1 cellular context compared by ENCODE assay signal in genomic region chr7:116501425-116502167, GRCh38.
TF ChIP-seq lines count a peak whose summit lies in the region.

No MANE protein-coding gene starts in this region.

TF ChIP-seq in K562, 482 proteins besides CTCF, POLR2A, EP300 and RAD21 (continued from another document and continues in another):
- TF ChIP-seq, protein P1, sequence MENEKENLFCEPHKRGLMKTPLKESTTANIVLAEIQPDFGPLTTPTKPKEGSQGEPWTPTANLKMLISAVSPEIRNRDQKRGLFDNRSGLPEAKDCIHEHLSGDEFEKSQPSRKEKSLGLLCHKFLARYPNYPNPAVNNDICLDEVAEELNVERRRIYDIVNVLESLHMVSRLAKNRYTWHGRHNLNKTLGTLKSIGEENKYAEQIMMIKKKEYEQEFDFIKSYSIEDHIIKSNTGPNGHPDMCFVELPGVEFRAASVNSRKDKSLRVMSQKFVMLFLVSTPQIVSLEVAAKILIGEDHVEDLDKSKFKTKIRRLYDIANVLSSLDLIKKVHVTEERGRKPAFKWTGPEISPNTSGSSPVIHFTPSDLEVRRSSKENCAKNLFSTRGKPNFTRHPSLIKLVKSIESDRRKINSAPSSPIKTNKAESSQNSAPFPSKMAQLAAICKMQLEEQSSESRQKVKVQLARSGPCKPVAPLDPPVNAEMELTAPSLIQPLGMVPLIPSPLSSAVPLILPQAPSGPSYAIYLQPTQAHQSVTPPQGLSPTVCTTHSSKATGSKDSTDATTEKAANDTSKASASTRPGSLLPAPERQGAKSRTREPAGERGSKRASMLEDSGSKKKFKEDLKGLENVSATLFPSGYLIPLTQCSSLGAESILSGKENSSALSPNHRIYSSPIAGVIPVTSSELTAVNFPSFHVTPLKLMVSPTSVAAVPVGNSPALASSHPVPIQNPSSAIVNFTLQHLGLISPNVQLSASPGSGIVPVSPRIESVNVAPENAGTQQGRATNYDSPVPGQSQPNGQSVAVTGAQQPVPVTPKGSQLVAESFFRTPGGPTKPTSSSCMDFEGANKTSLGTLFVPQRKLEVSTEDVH (IDR thresholded peaks at IDR 0.05; ENCODE audit: low read depth, partially characterized antibody) = peak; percentile 12
- TF ChIP-seq ATF3 (IDR thresholded peaks at IDR 0.05) = peak; percentile 65; the same call in 1 of the 2 replicates
- TF ChIP-seq ATF3 (CRISPR knock-in tag; conservative IDR thresholded peaks at IDR 0.05) = peak; percentile 80
- TF ChIP-seq L3MBTL2 (IDR thresholded peaks at IDR 0.05) = peak; percentile 38; the same call in 1 of the 2 replicates
- no peak; the same call in 1 of the 2 replicates for TF ChIP-seq ZNF23 (CRISPR knock-in tag; IDR thresholded peaks at IDR 0.05)
- no peak for TF ChIP-seq SAP30 (IDR thresholded peaks at IDR 0.05; ENCODE audit: borderline replicate concordance, insufficient read depth, low read depth, low read length, poor library complexity, severe bottlenecking)
- TF ChIP-seq ATF2 (CRISPR knock-in tag; IDR thresholded peaks at IDR 0.05) = no peak
- peak; percentile 61 for TF ChIP-seq ZNF668 (CRISPR knock-in tag; IDR thresholded peaks at IDR 0.05)
- TF ChIP-seq HOXB6 (CRISPR knock-in tag; IDR thresholded peaks at IDR 0.05; ENCODE audit: borderline replicate concordance) = no peak
- peak; percentile 96 for TF ChIP-seq JUND (IDR thresholded peaks at IDR 0.05; ENCODE audit: borderline replicate concordance, low read depth, low read length)
- peak; percentile 92; the same call in 2 of the 3 replicates for TF ChIP-seq JUND (tag; IDR thresholded peaks at IDR 0.05; ENCODE audit: borderline replicate concordance, low read depth, low read length)
- TF ChIP-seq BCOR (IDR thresholded peaks at IDR 0.05) = peak; percentile 76
- no peak for TF ChIP-seq PBX2 (CRISPR knock-in tag; IDR thresholded peaks at IDR 0.05; ENCODE audit: low read depth)
- TF ChIP-seq PBX2 (tag; conservative IDR thresholded peaks at IDR 0.05; ENCODE audit: low read depth) = peak; percentile 85
- no peak for TF ChIP-seq ZBTB9 (CRISPR knock-in tag; IDR thresholded peaks at IDR 0.05)
- no peak for TF ChIP-seq ZBTB7A (IDR thresholded peaks at IDR 0.05; ENCODE audit: borderline replicate concordance, control insufficient read depth, low read depth, low read length)
- TF ChIP-seq NBN (IDR thresholded peaks at IDR 0.05; ENCODE audit: low read depth) = peak; percentile 76
- no peak for TF ChIP-seq LARP7 (IDR thresholded peaks at IDR 0.05)
- peak; percentile 77; the same call in 1 of the 2 replicates for TF ChIP-seq MYBL2 (IDR thresholded peaks at IDR 0.05; ENCODE audit: low read depth)
- no peak for TF ChIP-seq MYBL2 (CRISPR knock-in tag; IDR thresholded peaks at IDR 0.05; ENCODE audit: borderline replicate concordance)
- TF ChIP-seq TEAD2 (tag; IDR thresholded peaks at IDR 0.05) = no peak
- no peak for TF ChIP-seq NR4A1 (CRISPR knock-in tag; IDR thresholded peaks at IDR 0.05)
- 0 out of 2 replicates have a peak, but pooled peaks have one; percentile 23 for TF ChIP-seq NR4A1 (tag; IDR thresholded peaks at IDR 0.05)
- TF ChIP-seq, protein P2, sequence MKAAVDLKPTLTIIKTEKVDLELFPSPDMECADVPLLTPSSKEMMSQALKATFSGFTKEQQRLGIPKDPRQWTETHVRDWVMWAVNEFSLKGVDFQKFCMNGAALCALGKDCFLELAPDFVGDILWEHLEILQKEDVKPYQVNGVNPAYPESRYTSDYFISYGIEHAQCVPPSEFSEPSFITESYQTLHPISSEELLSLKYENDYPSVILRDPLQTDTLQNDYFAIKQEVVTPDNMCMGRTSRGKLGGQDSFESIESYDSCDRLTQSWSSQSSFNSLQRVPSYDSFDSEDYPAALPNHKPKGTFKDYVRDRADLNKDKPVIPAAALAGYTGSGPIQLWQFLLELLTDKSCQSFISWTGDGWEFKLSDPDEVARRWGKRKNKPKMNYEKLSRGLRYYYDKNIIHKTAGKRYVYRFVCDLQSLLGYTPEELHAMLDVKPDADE (conservative IDR thresholded peaks at IDR 0.05; ENCODE audit: control insufficient read depth, low read depth, low read length) = no peak
- TF ChIP-seq STAT5B (CRISPR knock-in tag; IDR thresholded peaks at IDR 0.05) = no peak
- TF ChIP-seq TEAD4 (IDR thresholded peaks at IDR 0.05; ENCODE audit: low read length) = peak; percentile 86
- no peak for TF ChIP-seq TEAD4 (CRISPR knock-in tag; IDR thresholded peaks at IDR 0.05; ENCODE audit: borderline replicate concordance)
- peak; percentile 54 for TF ChIP-seq EHMT2 (IDR thresholded peaks at IDR 0.05)
- TF ChIP-seq MAZ (CRISPR knock-in tag; conservative IDR thresholded peaks at IDR 0.05 in 1 of 2, IDR thresholded peaks at IDR 0.05 in 1 of 2) = peak in 1 of 2 experiments; percentile 51; a peak in 2 of 4 replicates
- peak in 1 of 2 experiments; percentile 51 for TF ChIP-seq NCOA2 (IDR thresholded peaks at IDR 0.05; ENCODE audit: partially characterized antibody in 2 of 2)
- TF ChIP-seq ZNF766 (CRISPR knock-in tag; conservative IDR thresholded peaks at IDR 0.05) = no peak
- TF ChIP-seq RBM17 (IDR thresholded peaks at IDR 0.05; ENCODE audit: borderline replicate concordance, low read depth, low read length) = no peak
- 0 out of 2 replicates have a peak, but pooled peaks have one; percentile 23 for TF ChIP-seq ZNF584 (CRISPR knock-in tag; IDR thresholded peaks at IDR 0.05; ENCODE audit: low read depth)
- TF ChIP-seq CSDE1 (IDR thresholded peaks at IDR 0.05) = no peak
- TF ChIP-seq MAFK (IDR thresholded peaks at IDR 0.05; ENCODE audit: low read length) = peak; percentile 56; the same call in 1 of the 2 replicates
- TF ChIP-seq SOX6 (IDR thresholded peaks at IDR 0.05) = peak; percentile 85
- TF ChIP-seq SRSF3 (IDR thresholded peaks at IDR 0.05; ENCODE audit: insufficient read depth, low read length) = no peak
- TF ChIP-seq MITF (IDR thresholded peaks at IDR 0.05) = peak; percentile 67; the same call in 1 of the 2 replicates
- TF ChIP-seq, protein P3, sequence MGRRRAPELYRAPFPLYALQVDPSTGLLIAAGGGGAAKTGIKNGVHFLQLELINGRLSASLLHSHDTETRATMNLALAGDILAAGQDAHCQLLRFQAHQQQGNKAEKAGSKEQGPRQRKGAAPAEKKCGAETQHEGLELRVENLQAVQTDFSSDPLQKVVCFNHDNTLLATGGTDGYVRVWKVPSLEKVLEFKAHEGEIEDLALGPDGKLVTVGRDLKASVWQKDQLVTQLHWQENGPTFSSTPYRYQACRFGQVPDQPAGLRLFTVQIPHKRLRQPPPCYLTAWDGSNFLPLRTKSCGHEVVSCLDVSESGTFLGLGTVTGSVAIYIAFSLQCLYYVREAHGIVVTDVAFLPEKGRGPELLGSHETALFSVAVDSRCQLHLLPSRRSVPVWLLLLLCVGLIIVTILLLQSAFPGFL (CRISPR knock-in tag; IDR thresholded peaks at IDR 0.05) = no peak
- TF ChIP-seq FOS (IDR thresholded peaks at IDR 0.05; ENCODE audit: extremely low read depth, insufficient read length) = peak; percentile 60
- 0 out of 2 replicates have a peak, but pooled peaks have one; percentile 18 for TF ChIP-seq TRIM28 (IDR thresholded peaks at IDR 0.05)
- TF ChIP-seq PTRF (tag; IDR thresholded peaks at IDR 0.05) = no peak
- TF ChIP-seq ZNF197 (CRISPR knock-in tag; IDR thresholded peaks at IDR 0.05; ENCODE audit: low read depth) = peak; percentile 71; the same call in 1 of the 2 replicates
- TF ChIP-seq ZNF184 (CRISPR knock-in tag; IDR thresholded peaks at IDR 0.05) = no peak
- TF ChIP-seq FOXA1 (IDR thresholded peaks at IDR 0.05; ENCODE audit: borderline replicate concordance) = no peak
- TF ChIP-seq, protein P4, sequence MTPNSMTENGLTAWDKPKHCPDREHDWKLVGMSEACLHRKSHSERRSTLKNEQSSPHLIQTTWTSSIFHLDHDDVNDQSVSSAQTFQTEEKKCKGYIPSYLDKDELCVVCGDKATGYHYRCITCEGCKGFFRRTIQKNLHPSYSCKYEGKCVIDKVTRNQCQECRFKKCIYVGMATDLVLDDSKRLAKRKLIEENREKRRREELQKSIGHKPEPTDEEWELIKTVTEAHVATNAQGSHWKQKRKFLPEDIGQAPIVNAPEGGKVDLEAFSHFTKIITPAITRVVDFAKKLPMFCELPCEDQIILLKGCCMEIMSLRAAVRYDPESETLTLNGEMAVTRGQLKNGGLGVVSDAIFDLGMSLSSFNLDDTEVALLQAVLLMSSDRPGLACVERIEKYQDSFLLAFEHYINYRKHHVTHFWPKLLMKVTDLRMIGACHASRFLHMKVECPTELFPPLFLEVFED (CRISPR knock-in tag; conservative IDR thresholded peaks at IDR 0.05) = no peak
- no peak for TF ChIP-seq STAG1 (CRISPR knock-in tag; IDR thresholded peaks at IDR 0.05; ENCODE audit: borderline replicate concordance)
- TF ChIP-seq, protein P5, sequence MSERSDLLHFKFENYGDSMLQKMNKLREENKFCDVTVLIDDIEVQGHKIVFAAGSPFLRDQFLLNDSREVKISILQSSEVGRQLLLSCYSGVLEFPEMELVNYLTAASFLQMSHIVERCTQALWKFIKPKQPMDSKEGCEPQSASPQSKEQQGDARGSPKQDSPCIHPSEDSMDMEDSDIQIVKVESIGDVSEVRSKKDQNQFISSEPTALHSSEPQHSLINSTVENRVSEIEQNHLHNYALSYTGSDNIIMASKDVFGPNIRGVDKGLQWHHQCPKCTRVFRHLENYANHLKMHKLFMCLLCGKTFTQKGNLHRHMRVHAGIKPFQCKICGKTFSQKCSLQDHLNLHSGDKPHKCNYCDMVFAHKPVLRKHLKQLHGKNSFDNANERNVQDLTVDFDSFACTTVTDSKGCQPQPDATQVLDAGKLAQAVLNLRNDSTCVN (CRISPR knock-in tag; IDR thresholded peaks at IDR 0.05) = no peak
- peak; percentile 90 for TF ChIP-seq CTBP1 (IDR thresholded peaks at IDR 0.05; ENCODE audit: borderline replicate concordance)
- no peak for TF ChIP-seq CEBPG (CRISPR knock-in tag; IDR thresholded peaks at IDR 0.05)
- TF ChIP-seq CEBPG (tag; conservative IDR thresholded peaks at IDR 0.05 in 1 of 2, IDR thresholded peaks at IDR 0.05 in 1 of 2) = peak; percentile 61 to 75
